Comparison of ENCODE assay signal across 2 cellular contexts in the genomic region with DNA sequence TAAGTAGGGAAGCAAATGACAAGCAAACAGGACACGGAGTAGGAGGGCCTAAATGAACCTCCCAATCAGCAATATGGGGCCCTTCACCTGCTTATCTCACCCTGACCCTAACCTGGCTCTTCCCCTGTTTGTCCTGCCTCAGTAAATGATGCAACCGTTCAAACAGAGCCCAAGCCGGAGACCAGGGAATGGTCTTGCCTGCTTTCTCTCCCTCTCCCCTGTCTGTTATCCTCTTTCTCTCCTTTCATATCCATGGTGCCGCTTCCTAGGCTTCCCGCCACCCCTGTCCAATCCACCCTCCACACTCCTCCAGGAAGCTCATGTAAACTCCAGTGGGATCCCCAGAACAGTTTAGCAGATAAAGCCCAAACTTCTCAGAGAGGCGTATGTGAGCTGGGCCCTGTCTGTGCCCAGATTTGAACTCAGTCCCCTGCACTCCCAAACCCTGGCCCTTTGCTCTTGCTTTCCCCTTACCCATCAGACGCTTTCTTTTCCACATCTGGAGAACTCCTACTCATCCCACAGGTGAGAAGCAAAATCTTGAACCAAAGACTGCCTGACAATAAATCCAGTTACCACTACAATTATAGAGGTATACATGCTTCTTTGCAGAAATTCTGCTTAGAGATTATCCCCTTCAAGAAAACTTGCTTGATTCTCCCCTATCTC.
TF ChIP-seq lines count a peak whose summit lies in the region.

No MANE protein-coding gene starts in this region.

TF ChIP-seq in K562, 482 proteins besides CTCF, POLR2A, EP300 and RAD21 (continued from another document and continues in another):
- TF ChIP-seq, protein P1, sequence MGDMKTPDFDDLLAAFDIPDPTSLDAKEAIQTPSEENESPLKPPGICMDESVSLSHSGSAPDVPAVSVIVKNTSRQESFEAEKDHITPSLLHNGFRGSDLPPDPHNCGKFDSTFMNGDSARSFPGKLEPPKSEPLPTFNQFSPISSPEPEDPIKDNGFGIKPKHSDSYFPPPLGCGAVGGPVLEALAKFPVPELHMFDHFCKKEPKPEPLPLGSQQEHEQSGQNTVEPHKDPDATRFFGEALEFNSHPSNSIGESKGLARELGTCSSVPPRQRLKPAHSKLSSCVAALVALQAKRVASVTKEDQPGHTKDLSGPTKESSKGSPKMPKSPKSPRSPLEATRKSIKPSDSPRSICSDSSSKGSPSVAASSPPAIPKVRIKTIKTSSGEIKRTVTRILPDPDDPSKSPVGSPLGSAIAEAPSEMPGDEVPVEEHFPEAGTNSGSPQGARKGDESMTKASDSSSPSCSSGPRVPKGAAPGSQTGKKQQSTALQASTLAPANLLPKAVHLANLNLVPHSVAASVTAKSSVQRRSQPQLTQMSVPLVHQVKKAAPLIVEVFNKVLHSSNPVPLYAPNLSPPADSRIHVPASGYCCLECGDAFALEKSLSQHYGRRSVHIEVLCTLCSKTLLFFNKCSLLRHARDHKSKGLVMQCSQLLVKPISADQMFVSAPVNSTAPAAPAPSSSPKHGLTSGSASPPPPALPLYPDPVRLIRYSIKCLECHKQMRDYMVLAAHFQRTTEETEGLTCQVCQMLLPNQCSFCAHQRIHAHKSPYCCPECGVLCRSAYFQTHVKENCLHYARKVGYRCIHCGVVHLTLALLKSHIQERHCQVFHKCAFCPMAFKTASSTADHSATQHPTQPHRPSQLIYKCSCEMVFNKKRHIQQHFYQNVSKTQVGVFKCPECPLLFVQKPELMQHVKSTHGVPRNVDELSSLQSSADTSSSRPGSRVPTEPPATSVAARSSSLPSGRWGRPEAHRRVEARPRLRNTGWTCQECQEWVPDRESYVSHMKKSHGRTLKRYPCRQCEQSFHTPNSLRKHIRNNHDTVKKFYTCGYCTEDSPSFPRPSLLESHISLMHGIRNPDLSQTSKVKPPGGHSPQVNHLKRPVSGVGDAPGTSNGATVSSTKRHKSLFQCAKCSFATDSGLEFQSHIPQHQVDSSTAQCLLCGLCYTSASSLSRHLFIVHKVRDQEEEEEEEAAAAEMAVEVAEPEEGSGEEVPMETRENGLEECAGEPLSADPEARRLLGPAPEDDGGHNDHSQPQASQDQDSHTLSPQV (IDR thresholded peaks at IDR 0.05): peak; percentile 29; the same call in 1 of the 2 replicates
- TF ChIP-seq ZNF133 (CRISPR knock-in tag; IDR thresholded peaks at IDR 0.05): no peak
- TF ChIP-seq ZBED1 (IDR thresholded peaks at IDR 0.05): no peak
- peak; percentile 89 for TF ChIP-seq CEBPG (CRISPR knock-in tag; IDR thresholded peaks at IDR 0.05)
- peak; percentile 53 to 88; a peak in 3 of 4 replicates for TF ChIP-seq CEBPG (tag; conservative IDR thresholded peaks at IDR 0.05 in 1 of 2, IDR thresholded peaks at IDR 0.05 in 1 of 2)
- no peak for TF ChIP-seq ZNF324 (CRISPR knock-in tag; IDR thresholded peaks at IDR 0.05)
- no peak for TF ChIP-seq FOXK1 (CRISPR knock-in tag; IDR thresholded peaks at IDR 0.05; ENCODE audit: borderline replicate concordance)
- TF ChIP-seq KAT8 (IDR thresholded peaks at IDR 0.05; ENCODE audit: low read depth): no peak
- no peak for TF ChIP-seq ELF2 (CRISPR knock-in tag; IDR thresholded peaks at IDR 0.05)
- no peak for TF ChIP-seq XRCC4 (IDR thresholded peaks at IDR 0.05; ENCODE audit: extremely low read depth, insufficient read depth, insufficient read length)
- TF ChIP-seq ZNF707 (CRISPR knock-in tag; conservative IDR thresholded peaks at IDR 0.05): no peak
- TF ChIP-seq, protein P2, sequence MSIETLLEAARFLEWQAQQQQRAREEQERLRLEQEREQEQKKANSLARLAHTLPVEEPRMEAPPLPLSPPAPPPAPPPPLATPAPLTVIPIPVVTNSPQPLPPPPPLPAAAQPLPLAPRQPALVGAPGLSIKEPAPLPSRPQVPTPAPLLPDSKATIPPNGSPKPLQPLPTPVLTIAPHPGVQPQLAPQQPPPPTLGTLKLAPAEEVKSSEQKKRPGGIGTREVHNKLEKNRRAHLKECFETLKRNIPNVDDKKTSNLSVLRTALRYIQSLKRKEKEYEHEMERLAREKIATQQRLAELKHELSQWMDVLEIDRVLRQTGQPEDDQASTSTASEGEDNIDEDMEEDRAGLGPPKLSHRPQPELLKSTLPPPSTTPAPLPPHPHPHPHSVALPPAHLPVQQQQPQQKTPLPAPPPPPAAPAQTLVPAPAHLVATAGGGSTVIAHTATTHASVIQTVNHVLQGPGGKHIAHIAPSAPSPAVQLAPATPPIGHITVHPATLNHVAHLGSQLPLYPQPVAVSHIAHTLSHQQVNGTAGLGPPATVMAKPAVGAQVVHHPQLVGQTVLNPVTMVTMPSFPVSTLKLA (conservative IDR thresholded peaks at IDR 0.05): no peak
- peak; percentile 15 to 48; a peak in 1 of 4 replicates for TF ChIP-seq NRF1 (conservative IDR thresholded peaks at IDR 0.05 in 1 of 2, IDR thresholded peaks at IDR 0.05 in 1 of 2)
- no peak for TF ChIP-seq SREBF1 (IDR thresholded peaks at IDR 0.05; ENCODE audit: borderline replicate concordance, low read depth, low read length)
- peak; percentile 53; the same call in 1 of the 2 replicates for TF ChIP-seq RBFOX2 (IDR thresholded peaks at IDR 0.05; ENCODE audit: low read depth, low read length)
- TF ChIP-seq TRIM28 (IDR thresholded peaks at IDR 0.05): peak; percentile 48; the same call in 1 of the 2 replicates
- no peak for TF ChIP-seq PCBP2 (IDR thresholded peaks at IDR 0.05; ENCODE audit: low read depth, low read length, poor library complexity, severe bottlenecking)
- TF ChIP-seq HDAC3 (IDR thresholded peaks at IDR 0.05; ENCODE audit: borderline replicate concordance, partially characterized antibody): no peak
- TF ChIP-seq, protein P3, sequence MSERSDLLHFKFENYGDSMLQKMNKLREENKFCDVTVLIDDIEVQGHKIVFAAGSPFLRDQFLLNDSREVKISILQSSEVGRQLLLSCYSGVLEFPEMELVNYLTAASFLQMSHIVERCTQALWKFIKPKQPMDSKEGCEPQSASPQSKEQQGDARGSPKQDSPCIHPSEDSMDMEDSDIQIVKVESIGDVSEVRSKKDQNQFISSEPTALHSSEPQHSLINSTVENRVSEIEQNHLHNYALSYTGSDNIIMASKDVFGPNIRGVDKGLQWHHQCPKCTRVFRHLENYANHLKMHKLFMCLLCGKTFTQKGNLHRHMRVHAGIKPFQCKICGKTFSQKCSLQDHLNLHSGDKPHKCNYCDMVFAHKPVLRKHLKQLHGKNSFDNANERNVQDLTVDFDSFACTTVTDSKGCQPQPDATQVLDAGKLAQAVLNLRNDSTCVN (CRISPR knock-in tag; IDR thresholded peaks at IDR 0.05): no peak
- no peak for TF ChIP-seq PHF21A (IDR thresholded peaks at IDR 0.05; ENCODE audit: borderline replicate concordance, low read depth)
- TF ChIP-seq, protein P4, sequence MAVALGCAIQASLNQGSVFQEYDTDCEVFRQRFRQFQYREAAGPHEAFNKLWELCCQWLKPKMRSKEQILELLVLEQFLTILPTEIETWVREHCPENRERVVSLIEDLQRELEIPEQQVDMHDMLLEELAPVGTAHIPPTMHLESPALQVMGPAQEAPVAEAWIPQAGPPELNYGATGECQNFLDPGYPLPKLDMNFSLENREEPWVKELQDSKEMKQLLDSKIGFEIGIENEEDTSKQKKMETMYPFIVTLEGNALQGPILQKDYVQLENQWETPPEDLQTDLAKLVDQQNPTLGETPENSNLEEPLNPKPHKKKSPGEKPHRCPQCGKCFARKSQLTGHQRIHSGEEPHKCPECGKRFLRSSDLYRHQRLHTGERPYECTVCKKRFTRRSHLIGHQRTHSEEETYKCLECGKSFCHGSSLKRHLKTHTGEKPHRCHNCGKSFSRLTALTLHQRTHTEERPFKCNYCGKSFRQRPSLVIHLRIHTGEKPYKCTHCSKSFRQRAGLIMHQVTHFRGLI (CRISPR knock-in tag; IDR thresholded peaks at IDR 0.05): no peak
- TF ChIP-seq NEUROD1 (IDR thresholded peaks at IDR 0.05; ENCODE audit: borderline replicate concordance, low read depth, low read length, partially characterized antibody): no peak

TF ChIP-seq in HepG2, 621 proteins besides CTCF, POLR2A, EP300 and RAD21 (continued from another document):
- no peak for TF ChIP-seq HNRNPLL (IDR thresholded peaks at IDR 0.05; ENCODE audit: low read depth, low read length, poor library complexity, severe bottlenecking)
- peak; percentile 85 for TF ChIP-seq CEBPG (CRISPR knock-in tag; IDR thresholded peaks at IDR 0.05)
- peak; percentile 35; the same call in 1 of the 2 replicates for TF ChIP-seq RXRB (CRISPR knock-in tag; IDR thresholded peaks at IDR 0.05; ENCODE audit: borderline replicate concordance)
- peak; percentile 54; the same call in 1 of the 2 replicates for TF ChIP-seq SALL1 (CRISPR knock-in tag; IDR thresholded peaks at IDR 0.05)
- TF ChIP-seq, protein P5, sequence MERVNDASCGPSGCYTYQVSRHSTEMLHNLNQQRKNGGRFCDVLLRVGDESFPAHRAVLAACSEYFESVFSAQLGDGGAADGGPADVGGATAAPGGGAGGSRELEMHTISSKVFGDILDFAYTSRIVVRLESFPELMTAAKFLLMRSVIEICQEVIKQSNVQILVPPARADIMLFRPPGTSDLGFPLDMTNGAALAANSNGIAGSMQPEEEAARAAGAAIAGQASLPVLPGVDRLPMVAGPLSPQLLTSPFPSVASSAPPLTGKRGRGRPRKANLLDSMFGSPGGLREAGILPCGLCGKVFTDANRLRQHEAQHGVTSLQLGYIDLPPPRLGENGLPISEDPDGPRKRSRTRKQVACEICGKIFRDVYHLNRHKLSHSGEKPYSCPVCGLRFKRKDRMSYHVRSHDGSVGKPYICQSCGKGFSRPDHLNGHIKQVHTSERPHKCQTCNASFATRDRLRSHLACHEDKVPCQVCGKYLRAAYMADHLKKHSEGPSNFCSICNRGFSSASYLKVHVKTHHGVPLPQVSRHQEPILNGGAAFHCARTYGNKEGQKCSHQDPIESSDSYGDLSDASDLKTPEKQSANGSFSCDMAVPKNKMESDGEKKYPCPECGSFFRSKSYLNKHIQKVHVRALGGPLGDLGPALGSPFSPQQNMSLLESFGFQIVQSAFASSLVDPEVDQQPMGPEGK (CRISPR knock-in tag; IDR thresholded peaks at IDR 0.05): no peak; the same call in 1 of the 2 replicates
- no peak for TF ChIP-seq FOXA1 (IDR thresholded peaks at IDR 0.05)
- 0 out of 2 replicates have a peak, but pooled peaks have one; percentile 11 for TF ChIP-seq FOXA1 (CRISPR knock-in tag; IDR thresholded peaks at IDR 0.05)
- TF ChIP-seq, protein P6, sequence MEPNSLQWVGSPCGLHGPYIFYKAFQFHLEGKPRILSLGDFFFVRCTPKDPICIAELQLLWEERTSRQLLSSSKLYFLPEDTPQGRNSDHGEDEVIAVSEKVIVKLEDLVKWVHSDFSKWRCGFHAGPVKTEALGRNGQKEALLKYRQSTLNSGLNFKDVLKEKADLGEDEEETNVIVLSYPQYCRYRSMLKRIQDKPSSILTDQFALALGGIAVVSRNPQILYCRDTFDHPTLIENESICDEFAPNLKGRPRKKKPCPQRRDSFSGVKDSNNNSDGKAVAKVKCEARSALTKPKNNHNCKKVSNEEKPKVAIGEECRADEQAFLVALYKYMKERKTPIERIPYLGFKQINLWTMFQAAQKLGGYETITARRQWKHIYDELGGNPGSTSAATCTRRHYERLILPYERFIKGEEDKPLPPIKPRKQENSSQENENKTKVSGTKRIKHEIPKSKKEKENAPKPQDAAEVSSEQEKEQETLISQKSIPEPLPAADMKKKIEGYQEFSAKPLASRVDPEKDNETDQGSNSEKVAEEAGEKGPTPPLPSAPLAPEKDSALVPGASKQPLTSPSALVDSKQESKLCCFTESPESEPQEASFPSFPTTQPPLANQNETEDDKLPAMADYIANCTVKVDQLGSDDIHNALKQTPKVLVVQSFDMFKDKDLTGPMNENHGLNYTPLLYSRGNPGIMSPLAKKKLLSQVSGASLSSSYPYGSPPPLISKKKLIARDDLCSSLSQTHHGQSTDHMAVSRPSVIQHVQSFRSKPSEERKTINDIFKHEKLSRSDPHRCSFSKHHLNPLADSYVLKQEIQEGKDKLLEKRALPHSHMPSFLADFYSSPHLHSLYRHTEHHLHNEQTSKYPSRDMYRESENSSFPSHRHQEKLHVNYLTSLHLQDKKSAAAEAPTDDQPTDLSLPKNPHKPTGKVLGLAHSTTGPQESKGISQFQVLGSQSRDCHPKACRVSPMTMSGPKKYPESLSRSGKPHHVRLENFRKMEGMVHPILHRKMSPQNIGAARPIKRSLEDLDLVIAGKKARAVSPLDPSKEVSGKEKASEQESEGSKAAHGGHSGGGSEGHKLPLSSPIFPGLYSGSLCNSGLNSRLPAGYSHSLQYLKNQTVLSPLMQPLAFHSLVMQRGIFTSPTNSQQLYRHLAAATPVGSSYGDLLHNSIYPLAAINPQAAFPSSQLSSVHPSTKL (CRISPR knock-in tag; IDR thresholded peaks at IDR 0.05): peak; percentile 17; the same call in 1 of the 2 replicates
- TF ChIP-seq ARNTL (CRISPR knock-in tag; IDR thresholded peaks at IDR 0.05): no peak
- TF ChIP-seq RARA (CRISPR knock-in tag; IDR thresholded peaks at IDR 0.05): peak; percentile 60
- no peak for TF ChIP-seq ZNF720 (CRISPR knock-in tag; IDR thresholded peaks at IDR 0.05)
